8 cellular contexts compared by ENCODE assay signal in the genomic region with DNA sequence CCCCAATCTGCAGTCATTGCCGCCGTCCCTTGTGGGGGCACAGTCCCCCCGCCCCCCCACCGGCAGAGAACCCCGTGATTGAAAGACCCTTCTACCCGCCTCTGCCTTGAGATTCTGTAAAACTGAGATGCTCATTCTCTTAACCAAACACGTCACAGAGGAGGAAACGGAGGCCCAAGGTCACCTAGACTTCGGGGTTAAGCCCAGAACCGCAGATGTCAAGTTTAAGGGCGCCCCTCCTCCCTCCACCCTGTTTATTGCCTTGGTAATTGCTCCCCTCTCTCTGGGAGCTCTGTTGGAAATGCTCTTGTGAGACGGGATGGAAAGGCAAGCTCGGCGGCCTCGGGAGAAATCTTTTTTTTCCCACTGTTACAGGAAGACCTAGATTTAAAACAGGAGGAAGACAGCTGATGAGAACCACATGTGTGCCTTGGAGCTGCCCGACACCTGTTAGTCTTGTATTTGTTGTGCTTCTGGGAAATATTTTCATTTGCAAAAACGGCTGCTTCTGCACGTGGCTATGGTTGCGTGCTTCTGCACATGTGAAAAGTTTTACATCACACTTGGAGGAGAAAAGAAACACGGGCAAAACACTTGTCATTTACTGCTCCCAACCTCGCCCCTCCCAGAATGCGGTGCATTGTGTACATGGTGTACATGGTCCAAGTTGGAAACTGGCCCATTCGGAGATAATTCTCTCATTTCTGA. TPM values are rescaled to one million over a fixed set of nuclear protein-coding genes. Genes with fewer than 3 reads are reported as not detected.
DNase-seq lines count a peak whose midpoint lies in the region; ATAC-seq and TF ChIP-seq lines count a peak whose summit lies in the region.

No MANE protein-coding gene starts in this region.

- H3K27ac ChIP-seq in breast epithelium (peak overlapping the region; percentile 95 to 96), testis (peak overlapping the region; percentile 98)

- ATAC-seq in GM19455 (IDR thresholded peaks at IDR 0.05; ENCODE audit: unreplicated experiment) (peak; percentile 9), HG03139 (IDR thresholded peaks at IDR 0.05; ENCODE audit: unreplicated experiment) (no peak), HG03565 (IDR thresholded peaks at IDR 0.05; ENCODE audit: unreplicated experiment) (no peak)

- DNase-seq in AG10803 (ENCODE audit: low read depth) (peak; percentile 86), NT2/D1 (ENCODE audit: low read depth, low spot score) (no peak), breast epithelium (ENCODE audit: low spot score in 2 of 2) (peak in 1 of 2 donors; percentile 30), left kidney (ENCODE audit: low read depth, low spot score) (peak; percentile 62), testis (peak; percentile 79)

- WGBS in testis, 2 donors = 1 to 4% methylated on average over 18 to 23 of the region's 23 CpGs

- peak overlapping the region; percentile 98 for H3K9ac ChIP-seq in NT2/D1 (ENCODE audit: insufficient read length, low read depth)

- no peaks in the 10 kb centered on the region for H3K27me3 ChIP-seq in NT2/D1 (ENCODE audit: insufficient read depth, insufficient read length)
- no peaks in the 10 kb centered on the region for H3K27me3 ChIP-seq in breast epithelium
- H3K27me3 ChIP-seq in testis = no peaks in the 10 kb centered on the region

- H3K36me3 ChIP-seq in NT2/D1 (ENCODE audit: insufficient read depth, insufficient read length, low read length) (peaks cover 46% of the 10 kb centered on the region), breast epithelium (no peaks in the 10 kb centered on the region), testis (ENCODE audit: low read depth, missing control alignments) (no peaks in the 10 kb centered on the region)

- H3K4me1 ChIP-seq in NT2/D1 (ENCODE audit: insufficient read depth, insufficient read length) (peaks cover 3% of the 10 kb centered on the region), breast epithelium (peaks cover 0 to 21% of the 10 kb centered on the region in 2 donors), testis (peaks cover 29% of the 10 kb centered on the region)

- H3K4me3 ChIP-seq in AG10803 (ENCODE audit: low read length) = peak overlapping the region; percentile 84
- H3K4me3 ChIP-seq in NT2/D1 (ENCODE audit: insufficient read length, low read depth) = peak overlapping the region; percentile 92
- peak overlapping the region; percentile 98 to 99 (median 99) for H3K4me3 ChIP-seq in breast epithelium
- peak overlapping the region; percentile 98 to 100 for H3K4me3 ChIP-seq in testis

- TF ChIP-seq POLR2A in breast epithelium (IDR thresholded peaks at IDR 0.05) (no peak), testis (IDR thresholded peaks at IDR 0.05) (no peak)

- intact Hi-C loops in breast epithelium (cut with DNase I; ENCODE audit: low total_unique reads) (loop anchor here (5.0 kb wide), 3 partner anchors 92 to 918 kb away; a partner anchor contains a TSS), testis (cut with DNase I; ENCODE audit: low total_unique reads) (no loop called here)

- H3K9me3 ChIP-seq in NT2/D1 (ENCODE audit: insufficient read depth, low read length) (no peaks in the 10 kb centered on the region), breast epithelium (no peaks in the 10 kb centered on the region), testis (no peaks in the 10 kb centered on the region)

- TF ChIP-seq CTCF in AG10803 (conservative IDR thresholded peaks at IDR 0.05; ENCODE audit: low read length) = no peak
- no peak for TF ChIP-seq CTCF in breast epithelium (IDR thresholded peaks at IDR 0.05)
- no peak for TF ChIP-seq CTCF in testis (IDR thresholded peaks at IDR 0.05)

RNA-seq across cellular contexts. Expression of a gene that starts 1.1 kb away (rescaled TPM):
- total RNA-seq in breast epithelium (1 to 10 TPM; 5.6 to 10.0 (median 7.5) TPM), testis (10 to 100 TPM; 66.1 to 66.5 TPM)
- 80.8 TPM for polyA plus RNA-seq in testis (ENCODE audit: insufficient read depth, low read depth, low replicate concordance)

RNA-seq across cellular contexts. Expression of a gene that starts 30.8 kb away (rescaled TPM):
- total RNA-seq in breast epithelium (100 to 1,000 TPM; 111 to 167 (median 142) TPM), testis (100 to 1,000 TPM; 115 to 119 TPM)
- 105 TPM for polyA plus RNA-seq in testis (ENCODE audit: insufficient read depth, low read depth, low replicate concordance)

RNA-seq across cellular contexts. Expression of a gene that starts 31.8 kb away (rescaled TPM):
- 1 to 10 TPM; 2.9 to 5.0 (median 3.1) TPM for total RNA-seq in breast epithelium
- total RNA-seq in testis = 10 to 100 TPM; 17.7 to 18.8 TPM
- polyA plus RNA-seq in testis (ENCODE audit: insufficient read depth, low read depth, low replicate concordance) = 12.5 TPM

RNA-seq across cellular contexts. Expression of a gene that starts 56.9 kb away (rescaled TPM):
- total RNA-seq in breast epithelium (10 to 100 TPM; 33.0 to 44.9 (median 39.2) TPM), testis (10 to 100 TPM; 54.0 to 56.3 TPM)
- polyA plus RNA-seq in testis (ENCODE audit: insufficient read depth, low read depth, low replicate concordance) = 20.3 TPM

Comparison
In these comparisons a context has a peak if more than half of its experiments do, and no peak if none do; other contexts are left out.
1. RNA of a gene that starts 1.1 kb away (total RNA-seq): 66.1 to 66.5 TPM in testis; 5.6 to 10.0 TPM in breast epithelium; every median in the first group is over 4 times any median in the second.
2. Peak in every context shown above with its lines, with median percentiles within 50 percentile points of each other: H3K4me3 ChIP-seq.